ENCODE assay signal across 11 cellular contexts in genomic region chr11:13680501-13681264, GRCh38. TPM values are rescaled to one million over a fixed set of nuclear protein-coding genes. Genes with fewer than 3 reads are reported as not detected.
A peak's percentile ranks its signal among the peaks of the same experiment; 100 is the strongest.
DNase-seq lines count a peak whose midpoint lies in the region; ATAC-seq, FAIRE-seq and TF ChIP-seq lines count a peak whose summit lies in the region.
"Had no signal": no experiment of that assay in that cellular context is flagged by ENCODE, and none has a peak within 500 bp of the region (broad histone marks: within the 10 kb centered on the region; RNA-seq: fewer than 3 reads in every experiment).

No MANE protein-coding gene starts in this region.

- no peak for DNase-seq in CD8-positive, alpha-beta memory T cell
- DNase-seq in effector memory CD8-positive, alpha-beta T cell, result no peak
- DNase-seq in activated naive CD4-positive, alpha-beta T cell treated with anti-CD3 and anti-CD28 coated beads, Interleukin-2, amount 50 U/mL, for 72 hours (ENCODE audit: low spot score in 2 of 2), result no peak
- DNase-seq in NCI-H2107 treated with DMSO at 0.1 percent for 48 hours (lab: John Stamatoyannopoulos, UW; ENCODE audit: unreplicated experiment), result no peak
- no peak for DNase-seq in kidney
- no peak for DNase-seq in NCI-H2196 (lab: John Stamatoyannopoulos, UW; ENCODE audit: unreplicated experiment)
- DNase-seq: activated CD8-positive, alpha-beta memory T cell treated with anti-CD3 and anti-CD28 coated beads for 24 hours had no signal

- TF ChIP-seq CTCF in kidney (IDR thresholded peaks at IDR 0.05; ENCODE audit: borderline replicate concordance, extremely low read depth, insufficient read depth), result no peak

- intact Hi-C loops in kidney (cut with DNase I), result no loop called here

- peaks cover 7% of the 10 kb centered on the region for H3K4me1 ChIP-seq in CD8-positive, alpha-beta memory T cell (ENCODE audit: insufficient read depth, low read length)
- H3K4me1 ChIP-seq in kidney (ENCODE audit: control insufficient read depth in 1 of 2, insufficient read depth in 1 of 2, low read depth in 1 of 2, low read length in 2 of 2), result no peaks in the 10 kb centered on the region

- peak overlapping the region in 5 of 8 donors; percentile 4 to 73 (median 36) for H3K27ac Mint-ChIP-seq in CD8-positive, alpha-beta memory T cell
- H3K27ac Mint-ChIP-seq in effector memory CD8-positive, alpha-beta T cell, result peak overlapping the region; percentile 18 to 50
- H3K27ac Mint-ChIP-seq in activated naive CD4-positive, alpha-beta T cell treated with anti-CD3 and anti-CD28 coated beads, Interleukin-2, amount 50 U/mL, for 72 hours, result peak overlapping the region in 1 of 2 donors; percentile 86

- CTCF ChIA-PET in CD8-positive, alpha-beta memory T cell (lab: Charles Lee), result no interaction called here

- no peaks in the 10 kb centered on the region for H3K27me3 Mint-ChIP-seq in CD8-positive, alpha-beta memory T cell
- H3K27me3 Mint-ChIP-seq in effector memory CD8-positive, alpha-beta T cell, result no peaks in the 10 kb centered on the region

- peaks cover 0 to 8% (median 1%) of the 10 kb centered on the region in 3 donors for H3K36me3 Mint-ChIP-seq in CD8-positive, alpha-beta memory T cell
- H3K36me3 Mint-ChIP-seq in effector memory CD8-positive, alpha-beta T cell (ENCODE audit: insufficient read depth), result peaks cover 5% of the 10 kb centered on the region
- H3K36me3 Mint-ChIP-seq in activated naive CD4-positive, alpha-beta T cell treated with anti-CD3 and anti-CD28 coated beads, Interleukin-2, amount 50 U/mL, for 72 hours, result peaks cover 4 to 9% of the 10 kb centered on the region in 2 donors

- H3K27ac ChIP-seq in CD8-positive, alpha-beta memory T cell (ENCODE audit: low read depth, low read length), result no peak overlapping the region
- H3K27ac ChIP-seq in kidney (ENCODE audit: low read depth in 2 of 2, low read length in 2 of 2), result no peak overlapping the region
- H3K27ac ChIP-seq: epithelial cell of prostate had no signal

- no peaks in the 10 kb centered on the region for H3K9me3 Mint-ChIP-seq in CD8-positive, alpha-beta memory T cell
- H3K9me3 Mint-ChIP-seq in effector memory CD8-positive, alpha-beta T cell, result no peaks in the 10 kb centered on the region
- no peaks in the 10 kb centered on the region for H3K9me3 Mint-ChIP-seq in activated naive CD4-positive, alpha-beta T cell treated with anti-CD3 and anti-CD28 coated beads, Interleukin-2, amount 50 U/mL, for 72 hours

- H3K9ac ChIP-seq in kidney (ENCODE audit: low read length in 2 of 2), result no peak overlapping the region

- ATAC-seq in GM21390 (IDR thresholded peaks at IDR 0.05; ENCODE audit: unreplicated experiment) (peak; percentile 83), HG03442 (IDR thresholded peaks at IDR 0.05; ENCODE audit: unreplicated experiment) (peak; percentile 91)
- ATAC-seq in effector memory CD8-positive, alpha-beta T cell (replicated peaks), result no peak
- ATAC-seq in activated naive CD4-positive, alpha-beta T cell treated with anti-CD3 and anti-CD28 coated beads, Interleukin-2, amount 50 U/mL, for 72 hours, result no peak

- H3K4me1 Mint-ChIP-seq in CD8-positive, alpha-beta memory T cell, result peaks cover 53 to 93% (median 93%) of the 10 kb centered on the region in 3 donors
- H3K4me1 Mint-ChIP-seq in effector memory CD8-positive, alpha-beta T cell (ENCODE audit: low read depth in 2 of 2), result peaks cover 25 to 56% of the 10 kb centered on the region in 2 donors

- no peaks in the 10 kb centered on the region for H3K27me3 ChIP-seq in CD8-positive, alpha-beta memory T cell (ENCODE audit: insufficient read depth, low read length, poor library complexity, severe bottlenecking)

- H3K4me3 ChIP-seq in CD8-positive, alpha-beta memory T cell (ENCODE audit: low read length), result no peak overlapping the region
- H3K4me3 ChIP-seq in kidney (ENCODE audit: low read length in 2 of 2), result no peak overlapping the region

- no peak overlapping the region for H3K4me3 Mint-ChIP-seq in CD8-positive, alpha-beta memory T cell
- no peak overlapping the region for H3K4me3 Mint-ChIP-seq in effector memory CD8-positive, alpha-beta T cell

- no peaks in the 10 kb centered on the region for H3K9me3 ChIP-seq in CD8-positive, alpha-beta memory T cell (ENCODE audit: low read length)
- no peaks in the 10 kb centered on the region for H3K9me3 ChIP-seq in kidney (ENCODE audit: control insufficient read depth in 1 of 2, low read length in 2 of 2)

- FAIRE-seq in kidney (lab: Jason Lieb, UNC), result no peak
- FAIRE-seq: D721Med had no signal

- H3K36me3 ChIP-seq in CD8-positive, alpha-beta memory T cell (ENCODE audit: insufficient read depth, low read length), result no peaks in the 10 kb centered on the region
- no peaks in the 10 kb centered on the region for H3K36me3 ChIP-seq in kidney (ENCODE audit: control insufficient read depth in 1 of 2, insufficient read depth in 2 of 2, low read length in 2 of 2)

- POLR2A ChIA-PET in CD8-positive, alpha-beta memory T cell (lab: Charles Lee), result no interaction called here

RNA-seq across cellular contexts. Expression of gene FAR1, which starts 12.2 kb away (rescaled TPM):
- 10 to 100 TPM; 44.9 to 48.3 TPM for total RNA-seq in CD8-positive, alpha-beta memory T cell
- polyA plus RNA-seq in CD8-positive, alpha-beta memory T cell, result 11.1 TPM
- total RNA-seq in activated naive CD4-positive, alpha-beta T cell treated with anti-CD3 and anti-CD28 coated beads, Interleukin-2, amount 50 U/mL, for 72 hours, result 10 to 100 TPM; 33.7 to 54.9 TPM
- 53.7 TPM for total RNA-seq in kidney
- 12.6 TPM for polyA plus RNA-seq in kidney (ENCODE audit: insufficient read depth, low read depth, low replicate concordance)

Comparison
In these comparisons a context has a peak if more than half of its experiments do, and no peak if none do; other contexts are left out.
1. ATAC-seq: peak in GM21390 (single experiment) and HG03442 (single experiment); none in effector memory CD8-positive, alpha-beta T cell (single experiment) and activated naive CD4-positive, alpha-beta T cell treated with anti-CD3 and anti-CD28 coated beads, Interleukin-2, amount 50 U/mL, for 72 hours (0 of 2).